1 cellular context compared by ENCODE assay signal in the genomic region with DNA sequence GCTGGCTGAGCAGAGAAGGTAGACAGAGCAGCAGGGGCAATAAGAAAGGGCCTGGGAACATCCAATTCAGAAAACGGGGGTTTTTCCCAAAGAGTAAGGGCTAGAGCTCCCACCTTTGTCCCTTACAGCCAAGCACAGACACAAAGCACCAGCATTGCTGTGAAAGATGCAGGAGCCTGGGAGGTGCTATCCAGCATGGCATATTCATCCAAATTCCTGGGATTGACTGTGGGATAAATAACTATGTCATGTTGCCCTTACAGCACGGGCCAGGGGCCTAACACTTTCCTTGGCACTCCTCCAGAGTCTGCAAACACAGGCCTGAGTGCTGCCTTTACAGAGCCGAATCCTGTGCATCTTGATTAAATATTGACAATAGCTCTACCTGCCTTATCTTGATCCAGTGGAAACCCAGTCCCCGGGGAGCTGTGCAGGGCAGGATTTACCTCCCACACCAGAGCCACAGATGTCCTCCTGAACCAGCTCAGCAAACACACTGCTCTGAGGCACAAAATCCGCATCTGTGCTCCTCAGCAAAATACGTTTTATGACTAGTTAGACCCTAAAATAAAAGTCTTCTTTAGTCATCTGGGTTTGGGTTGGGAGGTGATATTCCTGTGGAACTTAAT.
TF ChIP-seq lines count a peak whose summit lies in the region.

No MANE protein-coding gene starts in this region.

TF ChIP-seq in SK-N-SH, 30 proteins besides CTCF, POLR2A, EP300 and RAD21 (continued from another document):
- peak; percentile 89 for TF ChIP-seq RCOR1 (IDR thresholded peaks at IDR 0.05; ENCODE audit: low read length)
- TF ChIP-seq MAX (IDR thresholded peaks at IDR 0.05; ENCODE audit: low read depth), result no peak
